In genomic region chr2:232781765-232782164, GRCh38 we compare ENCODE assay signal across 8 cellular contexts. TPM values are rescaled to one million over a fixed set of nuclear protein-coding genes. Genes with fewer than 3 reads are reported as not detected.
DNase-seq lines count a peak whose midpoint lies in the region; ATAC-seq and TF ChIP-seq lines count a peak whose summit lies in the region.

No MANE protein-coding gene starts in this region.

- ATAC-seq in GM18520 (IDR thresholded peaks at IDR 0.05; ENCODE audit: unreplicated experiment) (peak; percentile 80), HG03064 (IDR thresholded peaks at IDR 0.05; ENCODE audit: low read depth, unreplicated experiment) (peak; percentile 94)

- no peak for TF ChIP-seq CTCF in 22Rv1 (IDR thresholded peaks at IDR 0.05)

- DNase-seq in T1000 (lab: John Stamatoyannopoulos, UW) (peak; percentile 26), kidney glomerular epithelial cell (lab: John Stamatoyannopoulos, UW) (peak; percentile 97), G401 (ENCODE audit: low spot score) (no peak), superior temporal gyrus (ENCODE audit: extremely low spot score) (no peak), pons (ENCODE audit: low spot score) (no peak)

- in situ Hi-C loops in G401 (cut with HindIII; ENCODE audit: low sequenced_read_pairs) = no loop called here

- H3K27ac ChIP-seq in 22Rv1 = peak overlapping the region; percentile 54

RNA-seq across cellular contexts. Expression of gene KCNJ13, which starts 5.4 kb away (rescaled TPM):
- not detected in 2 replicates for total RNA-seq in G401 (2014; rRNA removed; shearing (Covaris generic))

Comparison
In these comparisons a context has a peak if more than half of its experiments do, and no peak if none do; other contexts are left out.
1. DNase-seq: peak in T1000 (single experiment) and kidney glomerular epithelial cell (single experiment); none in G401 (single experiment), superior temporal gyrus (single experiment) and pons (single experiment).